Comparison of ENCODE assay signal across 9 cellular contexts in the genomic region with DNA sequence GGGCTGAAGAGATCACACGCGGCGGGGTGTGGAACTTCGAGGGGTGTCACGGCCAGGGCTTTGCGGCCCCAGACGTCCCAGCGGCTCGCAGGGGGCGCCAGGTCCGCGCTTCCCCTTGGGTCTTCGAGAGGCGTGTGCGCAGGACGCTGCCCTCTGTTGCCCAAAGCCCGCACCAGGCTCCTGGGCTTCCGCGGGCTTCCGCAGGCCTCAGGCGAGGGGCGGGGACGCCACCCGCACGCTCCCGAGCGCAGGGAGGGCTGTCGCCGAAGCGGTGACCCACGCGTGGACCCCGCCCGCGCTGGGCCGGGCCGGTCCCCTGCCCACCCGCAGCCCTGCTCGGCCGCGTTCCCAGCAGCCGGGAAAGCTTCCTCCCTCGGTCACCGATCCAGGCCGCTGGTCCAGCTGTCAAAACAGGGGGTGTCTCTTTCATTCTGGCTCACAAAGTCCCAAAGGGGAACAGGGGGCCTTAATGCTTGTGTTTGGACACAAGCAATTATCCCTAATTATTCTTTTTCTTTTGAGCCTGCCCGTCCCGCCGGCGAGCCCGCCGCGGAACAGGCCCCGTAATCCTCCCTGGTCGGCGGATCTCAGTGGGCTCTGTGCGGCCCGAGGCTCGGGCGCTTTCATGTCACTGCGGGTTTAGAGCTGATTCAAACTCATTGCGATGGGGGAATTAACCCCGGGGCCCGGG.
DNase-seq lines count a peak whose midpoint lies in the region; ATAC-seq and TF ChIP-seq lines count a peak whose summit lies in the region.
"Had no signal": no experiment of that assay in that cellular context is flagged by ENCODE, and none has a peak within 500 bp of the region (broad histone marks: within the 10 kb centered on the region; RNA-seq: fewer than 3 reads in every experiment).

No MANE protein-coding gene starts in this region.

- H3K27ac ChIP-seq in esophagus (ENCODE audit: low read depth in 2 of 2, low read length in 1 of 2): no peak overlapping the region
- H3K27ac ChIP-seq in thymus (ENCODE audit: low read depth): no peak overlapping the region

- peak overlapping the region; percentile 35 to 48 for H3K4me3 ChIP-seq in esophagus (ENCODE audit: low read depth in 1 of 2, low read length in 2 of 2)
- no peak overlapping the region for H3K4me3 ChIP-seq in mucosa of descending colon
- H3K4me3 ChIP-seq in thymus (ENCODE audit: low read length): peak overlapping the region; percentile 6

- H3K36me3 ChIP-seq in esophagus (ENCODE audit: control insufficient read depth in 2 of 2, insufficient read depth in 2 of 2, low read length in 1 of 2) (no peaks in the 10 kb centered on the region), mucosa of descending colon (ENCODE audit: low read depth) (no peaks in the 10 kb centered on the region), thymus (ENCODE audit: control insufficient read depth, insufficient read depth) (no peaks in the 10 kb centered on the region)

- peak; percentile 2 for DNase-seq in NCI-H2227 treated with DMSO at 0.1 percent for 48 hours (lab: John Stamatoyannopoulos, UW)
- no peak for DNase-seq in NCI-H2227 (lab: John Stamatoyannopoulos, UW; ENCODE audit: unreplicated experiment)
- DNase-seq in mucosa of descending colon: peak in 1 of 3 donors; percentile 33
- DNase-seq: activated CD4-positive, alpha-beta memory T cell treated with anti-CD3 and anti-CD28 coated beads, Interleukin-2, amount 10 ng/mL, durations not matched to agents 7 days and 5 days had no signal

- H3K9me3 ChIP-seq in esophagus (ENCODE audit: control insufficient read depth in 2 of 2, insufficient read depth in 1 of 2, low read depth in 1 of 2, low read length in 1 of 2) (no peaks in the 10 kb centered on the region), mucosa of descending colon (no peaks in the 10 kb centered on the region), thymus (ENCODE audit: control insufficient read depth) (peaks cover 1% of the 10 kb centered on the region)

- intact Hi-C loops in mucosa of descending colon (cut with DNase I, micrococcal nuclease): no loop called here

- H3K27me3 ChIP-seq in esophagus (ENCODE audit: control insufficient read depth in 1 of 2, insufficient read depth in 2 of 2, low read length in 2 of 2) (peaks cover 0 to 12% of the 10 kb centered on the region in 2 donors), thymus (ENCODE audit: control insufficient read depth, insufficient read depth) (peaks cover 50% of the 10 kb centered on the region)

- ATAC-seq in mucosa of descending colon (peak; percentile 64), GM21717 (IDR thresholded peaks at IDR 0.05; ENCODE audit: unreplicated experiment) (no peak), HG03354 (IDR thresholded peaks at IDR 0.05; ENCODE audit: poor library complexity, severe bottlenecking, unreplicated experiment) (no peak), HG03108 (IDR thresholded peaks at IDR 0.05; ENCODE audit: unreplicated experiment) (no peak)

- H3K4me1 ChIP-seq in esophagus (ENCODE audit: control insufficient read depth in 2 of 2, insufficient read depth in 2 of 2, low read length in 1 of 2) (peaks cover 4 to 7% of the 10 kb centered on the region in 2 donors), mucosa of descending colon (ENCODE audit: low read depth) (peaks cover 13% of the 10 kb centered on the region), thymus (ENCODE audit: control insufficient read depth, insufficient read depth, low read length) (no peaks in the 10 kb centered on the region)

- no peak for TF ChIP-seq CTCF in mucosa of descending colon (IDR thresholded peaks at IDR 0.05)

- WGBS in esophagus, 2 donors: 3 to 5% methylated on average over 62 to 63 of the region's 63 CpGs
- WGBS in thymus: 3% methylated on average over 63 of the region's 63 CpGs
